In the genomic region with DNA sequence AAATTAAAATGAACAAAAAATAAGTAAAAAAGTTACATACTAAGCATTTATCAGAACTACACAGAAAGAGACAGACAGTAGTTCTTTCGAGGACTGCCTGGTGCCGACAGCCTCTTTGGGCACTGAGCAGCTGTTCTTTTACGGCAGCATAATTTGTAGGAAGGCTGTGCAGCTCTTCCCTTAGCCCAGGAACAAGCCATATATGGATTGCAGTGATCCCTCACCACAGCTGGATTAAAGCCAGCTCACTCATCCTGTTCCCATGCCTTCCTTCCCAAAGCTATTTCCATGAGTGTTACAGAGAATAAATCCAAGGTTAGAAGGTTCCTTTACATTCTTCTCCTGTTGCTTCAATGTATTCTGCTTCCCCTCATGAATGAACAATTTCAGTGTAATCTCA, we compare ENCODE assay signal across 9 cellular contexts.
A peak's percentile ranks its signal among the peaks of the same experiment; 100 is the strongest.
DNase-seq lines count a peak whose midpoint lies in the region; ATAC-seq and TF ChIP-seq lines count a peak whose summit lies in the region.
"Had no signal": no experiment of that assay in that cellular context is flagged by ENCODE, and none has a peak within 500 bp of the region (broad histone marks: within the 10 kb centered on the region; RNA-seq: fewer than 3 reads in every experiment).

No MANE protein-coding gene starts in this region.

- peak overlapping the region; percentile 80 for H3K27ac ChIP-seq in PC-3 (ENCODE audit: low read length)
- no peak overlapping the region for H3K27ac ChIP-seq in endodermal cell (ENCODE audit: low read depth, low read length)

- TF ChIP-seq CTCF in PC-3 (conservative IDR thresholded peaks at IDR 0.05; ENCODE audit: low read depth, low read length) = no peak
- no peak for TF ChIP-seq CTCF in endodermal cell (conservative IDR thresholded peaks at IDR 0.05)

- H3K4me1 Mint-ChIP-seq in endodermal cell = no peaks in the 10 kb centered on the region

- WGBS in endodermal cell (ENCODE audit: insufficient coverage in 1 of 2, insufficient read length in 1 of 2), 2 experiments = 86 to 90% methylated on average over 3 of the region's 3 CpGs

- H3K4me3 Mint-ChIP-seq in endodermal cell = no peak overlapping the region
- H3K4me3 Mint-ChIP-seq: T-helper 1 cell treated with Interleukin-12 subunit alpha and Interleukin-12 subunit beta and Interleukin-4 antibody, amounts not matched to agents 30 μg/mL and 1 μg/mL, for 36 hours had no signal

- no peak overlapping the region for H3K27ac Mint-ChIP-seq in endodermal cell
- H3K27ac Mint-ChIP-seq: T-helper 1 cell treated with Interleukin-12 subunit alpha and Interleukin-12 subunit beta and Interleukin-4 antibody, amounts not matched to agents 30 μg/mL and 1 μg/mL, for 36 hours had no signal

- ATAC-seq in PC-3 (peak; percentile 91), HG03432 (IDR thresholded peaks at IDR 0.05; ENCODE audit: unreplicated experiment) (no peak), HG02970 (IDR thresholded peaks at IDR 0.05; ENCODE audit: low FRiP score, unreplicated experiment) (no peak), HG03521 (IDR thresholded peaks at IDR 0.05; ENCODE audit: unreplicated experiment) (no peak)

- no peaks in the 10 kb centered on the region for H3K27me3 Mint-ChIP-seq in endodermal cell (ENCODE audit: insufficient read depth)

- POLR2A ChIA-PET in PC-3 (lab: Charles Lee; ENCODE audit: unreplicated experiment) = interaction anchor here (0.5 to 0.7 kb wide), 3 partner anchors 57 to 109 kb away, joined by 3 to 10 read pairs (median 5); no protein-coding TSS in a partner anchor

- H3K36me3 ChIP-seq in PC-3 (ENCODE audit: low read depth, low read length) = no peaks in the 10 kb centered on the region
- H3K36me3 ChIP-seq in skeletal muscle satellite cell (ENCODE audit: insufficient read depth, low read length) = peaks cover 27% of the 10 kb centered on the region
- no peaks in the 10 kb centered on the region for H3K36me3 ChIP-seq in endodermal cell (ENCODE audit: control insufficient read depth, insufficient read depth, low read length)

- no peaks in the 10 kb centered on the region for H3K36me3 Mint-ChIP-seq in endodermal cell (ENCODE audit: low read depth)

- CTCF ChIA-PET in PC-3 (lab: Charles Lee) = no interaction called here

- H3K4me2 ChIP-seq in PC-3 (ENCODE audit: low read length) (peak overlapping the region; percentile 64), skeletal muscle satellite cell (ENCODE audit: low read length) (peak overlapping the region; percentile 41)

- intact Hi-C loops in PC-3 (cut with micrococcal nuclease) = loop anchor here (5.0 kb wide), 1 partner anchor 74 kb away; the partner anchor contains the start of gene DDX60L

- H3K9me3 ChIP-seq in PC-3 (ENCODE audit: low read length) (no peaks in the 10 kb centered on the region), skeletal muscle satellite cell (replicated peaks; ENCODE audit: low read length) (no peaks in the 10 kb centered on the region), endodermal cell (ENCODE audit: control insufficient read depth, low read length) (no peaks in the 10 kb centered on the region)

- H3K9me2 ChIP-seq in PC-3 (replicated peaks; ENCODE audit: low read length) = no peaks in the 10 kb centered on the region

- BruUV-seq in PC-3 (replicated peaks; lab: Mats Ljungman, UMichigan) = no TSS peak

- H3K79me2 ChIP-seq in PC-3 (ENCODE audit: low read length) = no peaks in the 10 kb centered on the region

- peak; percentile 93 for DNase-seq in H4 (ENCODE audit: low spot score)
- peak; percentile 86 for DNase-seq in PC-3
- DNase-seq in foreskin melanocyte = peak; percentile 91
- DNase-seq in endodermal cell = no peak

- H3K9ac ChIP-seq in PC-3 (ENCODE audit: low read length) (peak overlapping the region; percentile 35; the same call in 1 of the 2 replicates), skeletal muscle satellite cell (ENCODE audit: low read depth, low read length) (peak overlapping the region; percentile 64), endodermal cell (ENCODE audit: extremely low read depth, low read length, poor library complexity, severe bottlenecking) (no peak overlapping the region)

- H3K4me3 ChIP-seq in PC-3 (ENCODE audit: low read length) (0 out of 2 replicates have a peak overlapping the region, but pooled peaks have one; percentile 14), skeletal muscle satellite cell (ENCODE audit: low read length) (no peak overlapping the region), endodermal cell (ENCODE audit: low read length) (no peak overlapping the region)

- H2AFZ ChIP-seq in PC-3 (ENCODE audit: low read length) = no peak overlapping the region

- H3F3A ChIP-seq in PC-3 (ENCODE audit: low read length, unreplicated experiment) = no peaks in the 10 kb centered on the region

- no peaks in the 10 kb centered on the region for H4K20me1 ChIP-seq in PC-3 (ENCODE audit: low read length)

- no peaks in the 10 kb centered on the region for H3K9me3 Mint-ChIP-seq in endodermal cell
- H3K9me3 Mint-ChIP-seq: T-helper 1 cell treated with Interleukin-12 subunit alpha and Interleukin-12 subunit beta and Interleukin-4 antibody, amounts not matched to agents 30 μg/mL and 1 μg/mL, for 36 hours had no signal

- H3K27me3 ChIP-seq in PC-3 (ENCODE audit: low read length) = no peaks in the 10 kb centered on the region
- H3K27me3 ChIP-seq in skeletal muscle satellite cell (ENCODE audit: control insufficient read depth, insufficient read depth, low read length) = no peaks in the 10 kb centered on the region
- H3K27me3 ChIP-seq in endodermal cell (ENCODE audit: control insufficient read depth, insufficient read depth, low read length, poor library complexity, severe bottlenecking) = no peaks in the 10 kb centered on the region

- H3K4me1 ChIP-seq in PC-3 (ENCODE audit: insufficient read depth, low read length) = peaks cover 20% of the 10 kb centered on the region
- H3K4me1 ChIP-seq in skeletal muscle satellite cell (ENCODE audit: control insufficient read depth, insufficient read depth, low read length) = peaks cover 25% of the 10 kb centered on the region
- no peaks in the 10 kb centered on the region for H3K4me1 ChIP-seq in endodermal cell (ENCODE audit: control insufficient read depth, insufficient read depth, low read length)
